ENCODE assay signal across 8 cellular contexts in genomic region chr7:50197547-50197946, GRCh38.
A peak's percentile ranks its signal among the peaks of the same experiment; 100 is the strongest.
DNase-seq lines count a peak whose midpoint lies in the region; ATAC-seq and TF ChIP-seq lines count a peak whose summit lies in the region.

No MANE protein-coding gene starts in this region.

- POLR2A ChIA-PET in activated CD8-positive, alpha-beta T cell treated with anti-CD3 and anti-CD28 coated beads, Interleukin-2, amount 10 ng/mL, durations not matched to agents 7 days and 5 days (lab: Charles Lee): no interaction called here
- POLR2A ChIA-PET in CD8-positive, alpha-beta memory T cell (lab: Charles Lee): no interaction called here

- no peak overlapping the region for H3K9ac ChIP-seq in smooth muscle cell (ENCODE audit: low read depth)

- no peaks in the 10 kb centered on the region for H3K9me3 ChIP-seq in smooth muscle cell (replicated peaks; ENCODE audit: low read depth)
- H3K9me3 ChIP-seq in CD8-positive, alpha-beta memory T cell (ENCODE audit: low read length): no peaks in the 10 kb centered on the region

- peaks cover 6% of the 10 kb centered on the region for H3F3A ChIP-seq in smooth muscle cell (ENCODE audit: low read depth)

- H2AFZ ChIP-seq in smooth muscle cell (ENCODE audit: low read depth): no peak overlapping the region

- peaks cover 10% of the 10 kb centered on the region for H3K27me3 ChIP-seq in smooth muscle cell (ENCODE audit: low read depth)
- no peaks in the 10 kb centered on the region for H3K27me3 ChIP-seq in CD8-positive, alpha-beta memory T cell (ENCODE audit: insufficient read depth, low read length, poor library complexity, severe bottlenecking)

- no peaks in the 10 kb centered on the region for H3K79me2 ChIP-seq in smooth muscle cell (ENCODE audit: low read depth)

- no peaks in the 10 kb centered on the region for H3K9me3 Mint-ChIP-seq in activated CD8-positive, alpha-beta T cell treated with anti-CD3 and anti-CD28 coated beads, Interleukin-2, amount 10 ng/mL, durations not matched to agents 7 days and 5 days (ENCODE audit: insufficient read depth)
- no peaks in the 10 kb centered on the region for H3K9me3 Mint-ChIP-seq in CD8-positive, alpha-beta memory T cell

- CTCF ChIA-PET in activated CD8-positive, alpha-beta T cell treated with anti-CD3 and anti-CD28 coated beads, Interleukin-2, amount 10 ng/mL, durations not matched to agents 7 days and 5 days (lab: Charles Lee): interaction anchor here (0.7 to 2.2 kb wide), 4 partner anchors 9 to 221 kb away, joined by 3 to 6 read pairs (median 4); no protein-coding TSS in a partner anchor
- CTCF ChIA-PET in CD8-positive, alpha-beta memory T cell (lab: Charles Lee): interaction anchor here (2.2 kb wide), 1 partner anchor 221 kb away, joined by 6 read pairs; no protein-coding TSS in a partner anchor

- ATAC-seq in HG03139 (IDR thresholded peaks at IDR 0.05; ENCODE audit: unreplicated experiment): peak; percentile 79
- ATAC-seq in activated CD8-positive, alpha-beta T cell treated with anti-CD3 and anti-CD28 coated beads, Interleukin-2, amount 10 ng/mL, durations not matched to agents 7 days and 5 days: peak; percentile 78

- no peak overlapping the region for H3K27ac ChIP-seq in smooth muscle cell (ENCODE audit: low read depth)
- H3K27ac ChIP-seq in CD8-positive, alpha-beta memory T cell (ENCODE audit: low read depth, low read length): no peak overlapping the region

- no peak for TF ChIP-seq CTCF in smooth muscle cell (IDR thresholded peaks at IDR 0.05; ENCODE audit: borderline replicate concordance, insufficient read depth, poor library complexity, severe bottlenecking)

- no peaks in the 10 kb centered on the region for H3K36me3 Mint-ChIP-seq in activated CD8-positive, alpha-beta T cell treated with anti-CD3 and anti-CD28 coated beads, Interleukin-2, amount 10 ng/mL, durations not matched to agents 7 days and 5 days (ENCODE audit: low read depth)
- H3K36me3 Mint-ChIP-seq in CD8-positive, alpha-beta memory T cell: no peaks in the 10 kb centered on the region

- H3K36me3 ChIP-seq in smooth muscle cell (ENCODE audit: low read depth): no peaks in the 10 kb centered on the region
- H3K36me3 ChIP-seq in CD8-positive, alpha-beta memory T cell (ENCODE audit: insufficient read depth, low read length): no peaks in the 10 kb centered on the region

- peak overlapping the region; percentile 30 for H3K4me2 ChIP-seq in smooth muscle cell

- no peak overlapping the region for H3K4me3 Mint-ChIP-seq in activated CD8-positive, alpha-beta T cell treated with anti-CD3 and anti-CD28 coated beads, Interleukin-2, amount 10 ng/mL, durations not matched to agents 7 days and 5 days
- H3K4me3 Mint-ChIP-seq in CD8-positive, alpha-beta memory T cell: no peak overlapping the region

- DNase-seq in NCI-H524 (lab: John Stamatoyannopoulos, UW): peak; percentile 3 to 4
- DNase-seq in NCI-H524 treated with DMSO at 0.1 percent for 48 hours (lab: John Stamatoyannopoulos, UW): no peak
- DNase-seq in activated CD8-positive, alpha-beta T cell treated with anti-CD3 and anti-CD28 coated beads, Interleukin-2, amount 10 ng/mL, durations not matched to agents 7 days and 5 days: peak; percentile 33
- no peak for DNase-seq in smooth muscle cell (lab: John Stamatoyannopoulos, UW; ENCODE audit: unreplicated experiment)
- no peak for DNase-seq in DMS114 treated with DMSO at 0.1 percent for 48 hours (lab: John Stamatoyannopoulos, UW; ENCODE audit: unreplicated experiment)
- DNase-seq in CD8-positive, alpha-beta memory T cell: no peak
- DNase-seq in occipital lobe (lab: John Stamatoyannopoulos, UW): no peak

- H3K4me1 ChIP-seq in smooth muscle cell (ENCODE audit: low read depth): no peaks in the 10 kb centered on the region
- H3K4me1 ChIP-seq in CD8-positive, alpha-beta memory T cell (ENCODE audit: insufficient read depth, low read length): no peaks in the 10 kb centered on the region

- no peak overlapping the region for H3K4me3 ChIP-seq in smooth muscle cell
- H3K4me3 ChIP-seq in CD8-positive, alpha-beta memory T cell (ENCODE audit: low read length): no peak overlapping the region

- H4K20me1 ChIP-seq in smooth muscle cell (ENCODE audit: low read depth): no peaks in the 10 kb centered on the region

- peaks cover 10% of the 10 kb centered on the region for H3K27me3 Mint-ChIP-seq in activated CD8-positive, alpha-beta T cell treated with anti-CD3 and anti-CD28 coated beads, Interleukin-2, amount 10 ng/mL, durations not matched to agents 7 days and 5 days (ENCODE audit: low read depth)
- peaks cover 11 to 14% of the 10 kb centered on the region in 2 donors for H3K27me3 Mint-ChIP-seq in CD8-positive, alpha-beta memory T cell

- H3K4me1 Mint-ChIP-seq in activated CD8-positive, alpha-beta T cell treated with anti-CD3 and anti-CD28 coated beads, Interleukin-2, amount 10 ng/mL, durations not matched to agents 7 days and 5 days (ENCODE audit: low read depth): peaks cover 24% of the 10 kb centered on the region
- H3K4me1 Mint-ChIP-seq in CD8-positive, alpha-beta memory T cell: peaks cover 0 to 6% (median 0%) of the 10 kb centered on the region in 3 donors

- H3K27ac Mint-ChIP-seq in activated CD8-positive, alpha-beta T cell treated with anti-CD3 and anti-CD28 coated beads, Interleukin-2, amount 10 ng/mL, durations not matched to agents 7 days and 5 days: no peak overlapping the region
- no peak overlapping the region for H3K27ac Mint-ChIP-seq in CD8-positive, alpha-beta memory T cell

- WGBS in smooth muscle cell (ENCODE audit: low lambda C conversion rate): 11% methylated on average over 9 of the region's 9 CpGs

Comparison
In these comparisons a context has a peak if more than half of its experiments do, and no peak if none do; other contexts are left out.
1. DNase-seq: peak in NCI-H524 (2 of 2) and activated CD8-positive, alpha-beta T cell treated with anti-CD3 and anti-CD28 coated beads, Interleukin-2, amount 10 ng/mL, durations not matched to agents 7 days and 5 days (single experiment); none in NCI-H524 treated with DMSO at 0.1 percent for 48 hours (single experiment), smooth muscle cell (single experiment), DMS114 treated with DMSO at 0.1 percent for 48 hours (single experiment), CD8-positive, alpha-beta memory T cell (0 of 5) and occipital lobe (single experiment).